Comparison of ENCODE assay signal across 2 cellular contexts in the genomic region with DNA sequence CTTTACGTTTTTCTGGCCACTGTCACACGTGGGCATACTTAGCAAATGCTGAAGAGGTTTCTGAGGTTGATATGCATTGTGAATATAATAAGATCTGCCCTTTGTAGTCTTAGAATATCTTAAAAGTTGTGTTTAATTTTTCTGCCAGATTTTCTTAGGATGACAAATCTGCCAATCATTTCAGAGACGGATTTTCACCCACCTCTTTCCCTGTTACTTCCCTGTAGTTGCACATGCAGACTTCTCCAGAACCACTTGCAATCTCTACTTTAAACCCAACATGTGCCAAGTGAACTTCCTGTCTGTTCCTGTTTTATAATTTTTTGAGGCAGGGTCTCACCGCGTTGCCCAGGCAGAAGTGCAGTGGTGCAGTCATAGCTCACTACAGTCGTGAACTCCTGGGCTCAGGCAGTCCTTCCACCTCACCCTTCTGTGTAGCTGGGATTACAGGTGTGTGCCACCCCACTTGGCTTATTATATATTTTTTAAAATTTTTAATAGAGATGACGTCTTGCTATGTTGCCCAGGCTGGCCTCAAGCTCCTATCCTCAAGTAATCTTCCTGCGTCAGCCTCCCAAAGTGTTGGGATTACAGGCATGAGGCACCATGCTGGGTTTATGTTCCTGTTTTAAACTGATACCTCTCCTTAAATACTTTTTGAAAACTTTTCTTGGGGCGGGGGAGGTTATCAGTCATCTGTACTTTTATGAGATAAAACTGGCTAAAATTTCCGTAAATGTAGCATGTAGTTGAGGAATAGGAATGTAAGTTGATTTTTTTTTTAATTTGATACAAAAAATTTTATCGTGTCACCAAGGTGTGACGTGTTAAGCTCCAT.
TF ChIP-seq lines count a peak whose summit lies in the region.

No MANE protein-coding gene starts in this region.

TF ChIP-seq in HEK293, 187 proteins besides CTCF, POLR2A, EP300 and RAD21:
- TF ChIP-seq ZNF121 (tag by site-specific recombination; IDR thresholded peaks at IDR 0.05) (peak; percentile 67; the same call in 1 of the 2 replicates), ZNF341 (tag by site-specific recombination; IDR thresholded peaks at IDR 0.05; ENCODE audit: low read depth) (no peak)

TF ChIP-seq in K562, 482 proteins besides CTCF, POLR2A, EP300 and RAD21 (continues in another document):
- TF ChIP-seq ZNF384 (IDR thresholded peaks at IDR 0.05; ENCODE audit: low read depth, low read length) (no peak), EP400 (IDR thresholded peaks at IDR 0.05) (0 out of 2 replicates have a peak, but pooled peaks have one; percentile 37), DACH1 (IDR thresholded peaks at IDR 0.05; ENCODE audit: partially characterized antibody) (no peak), HNRNPLL (IDR thresholded peaks at IDR 0.05; ENCODE audit: low read depth, low read length, poor library complexity, severe bottlenecking) (peak; percentile 37), NFXL1 (CRISPR knock-in tag; IDR thresholded peaks at IDR 0.05) (no peak), HINFP (tag; conservative IDR thresholded peaks at IDR 0.05; ENCODE audit: low read depth) (no peak), CREM (IDR thresholded peaks at IDR 0.05; ENCODE audit: low read depth) (peak; percentile 68; the same call in 1 of the 2 replicates), TEAD1 (CRISPR knock-in tag; IDR thresholded peaks at IDR 0.05) (no peak), NCOR1 (IDR thresholded peaks at IDR 0.05) (peak; percentile 71), MBD1 (CRISPR knock-in tag; IDR thresholded peaks at IDR 0.05) (no peak), SMAD3 (CRISPR knock-in tag; conservative IDR thresholded peaks at IDR 0.05) (0 out of 2 replicates have a peak, but pooled peaks have one; percentile 4), NFE2 (IDR thresholded peaks at IDR 0.05; ENCODE audit: low read depth) (peak; percentile 47; the same call in 1 of the 2 replicates), RCOR1 (IDR thresholded peaks at IDR 0.05; ENCODE audit: borderline replicate concordance in 1 of 2, low read depth in 2 of 2, low read length in 2 of 2) (0 out of 4 replicates have a peak, but pooled peaks of 1 of the 2 experiments have one; percentile 14), MTA2 (IDR thresholded peaks at IDR 0.05; ENCODE audit: low read depth) (peak; percentile 33; the same call in 1 of the 2 replicates), ZBTB8A (IDR thresholded peaks at IDR 0.05; ENCODE audit: partially characterized antibody) (no peak), JUND (IDR thresholded peaks at IDR 0.05; ENCODE audit: borderline replicate concordance, low read depth, low read length) (peak; percentile 53), JUND (tag; IDR thresholded peaks at IDR 0.05; ENCODE audit: borderline replicate concordance, low read depth, low read length) (0 out of 3 replicates have a peak, but pooled peaks have one; percentile 16), ZKSCAN3 (CRISPR knock-in tag; IDR thresholded peaks at IDR 0.05) (no peak), TOE1 (IDR thresholded peaks at IDR 0.05; ENCODE audit: borderline replicate concordance) (no peak), TOE1 (CRISPR knock-in tag; IDR thresholded peaks at IDR 0.05; ENCODE audit: borderline replicate concordance, low read depth) (no peak), HMGN3 (IDR thresholded peaks at IDR 0.05; ENCODE audit: borderline replicate concordance, extremely low read depth, insufficient read length, low read depth, low read length) (no peak), HES1 (IDR thresholded peaks at IDR 0.05; ENCODE audit: low read depth) (peak; percentile 66), EWSR1 (IDR thresholded peaks at IDR 0.05; ENCODE audit: borderline replicate concordance, low read depth, partially characterized antibody) (no peak), TCF7 (IDR thresholded peaks at IDR 0.05; ENCODE audit: borderline replicate concordance) (no peak), SOX6 (IDR thresholded peaks at IDR 0.05) (0 out of 2 replicates have a peak, but pooled peaks have one; percentile 19), NCOA1 (IDR thresholded peaks at IDR 0.05; ENCODE audit: low read depth) (0 out of 2 replicates have a peak, but pooled peaks have one; percentile 19), CBX5 (IDR thresholded peaks at IDR 0.05; ENCODE audit: borderline replicate concordance, low read depth) (no peak), FOSL1 (tag; conservative IDR thresholded peaks at IDR 0.05) (peak; percentile 25; the same call in 1 of the 2 replicates), KDM1A (IDR thresholded peaks at IDR 0.05) (peak in 1 of 2 experiments; percentile 45; a peak in 1 of 4 replicates), NFIC (IDR thresholded peaks at IDR 0.05) (0 out of 2 replicates have a peak, but pooled peaks have one; percentile 9)
- TF ChIP-seq, protein P1, sequence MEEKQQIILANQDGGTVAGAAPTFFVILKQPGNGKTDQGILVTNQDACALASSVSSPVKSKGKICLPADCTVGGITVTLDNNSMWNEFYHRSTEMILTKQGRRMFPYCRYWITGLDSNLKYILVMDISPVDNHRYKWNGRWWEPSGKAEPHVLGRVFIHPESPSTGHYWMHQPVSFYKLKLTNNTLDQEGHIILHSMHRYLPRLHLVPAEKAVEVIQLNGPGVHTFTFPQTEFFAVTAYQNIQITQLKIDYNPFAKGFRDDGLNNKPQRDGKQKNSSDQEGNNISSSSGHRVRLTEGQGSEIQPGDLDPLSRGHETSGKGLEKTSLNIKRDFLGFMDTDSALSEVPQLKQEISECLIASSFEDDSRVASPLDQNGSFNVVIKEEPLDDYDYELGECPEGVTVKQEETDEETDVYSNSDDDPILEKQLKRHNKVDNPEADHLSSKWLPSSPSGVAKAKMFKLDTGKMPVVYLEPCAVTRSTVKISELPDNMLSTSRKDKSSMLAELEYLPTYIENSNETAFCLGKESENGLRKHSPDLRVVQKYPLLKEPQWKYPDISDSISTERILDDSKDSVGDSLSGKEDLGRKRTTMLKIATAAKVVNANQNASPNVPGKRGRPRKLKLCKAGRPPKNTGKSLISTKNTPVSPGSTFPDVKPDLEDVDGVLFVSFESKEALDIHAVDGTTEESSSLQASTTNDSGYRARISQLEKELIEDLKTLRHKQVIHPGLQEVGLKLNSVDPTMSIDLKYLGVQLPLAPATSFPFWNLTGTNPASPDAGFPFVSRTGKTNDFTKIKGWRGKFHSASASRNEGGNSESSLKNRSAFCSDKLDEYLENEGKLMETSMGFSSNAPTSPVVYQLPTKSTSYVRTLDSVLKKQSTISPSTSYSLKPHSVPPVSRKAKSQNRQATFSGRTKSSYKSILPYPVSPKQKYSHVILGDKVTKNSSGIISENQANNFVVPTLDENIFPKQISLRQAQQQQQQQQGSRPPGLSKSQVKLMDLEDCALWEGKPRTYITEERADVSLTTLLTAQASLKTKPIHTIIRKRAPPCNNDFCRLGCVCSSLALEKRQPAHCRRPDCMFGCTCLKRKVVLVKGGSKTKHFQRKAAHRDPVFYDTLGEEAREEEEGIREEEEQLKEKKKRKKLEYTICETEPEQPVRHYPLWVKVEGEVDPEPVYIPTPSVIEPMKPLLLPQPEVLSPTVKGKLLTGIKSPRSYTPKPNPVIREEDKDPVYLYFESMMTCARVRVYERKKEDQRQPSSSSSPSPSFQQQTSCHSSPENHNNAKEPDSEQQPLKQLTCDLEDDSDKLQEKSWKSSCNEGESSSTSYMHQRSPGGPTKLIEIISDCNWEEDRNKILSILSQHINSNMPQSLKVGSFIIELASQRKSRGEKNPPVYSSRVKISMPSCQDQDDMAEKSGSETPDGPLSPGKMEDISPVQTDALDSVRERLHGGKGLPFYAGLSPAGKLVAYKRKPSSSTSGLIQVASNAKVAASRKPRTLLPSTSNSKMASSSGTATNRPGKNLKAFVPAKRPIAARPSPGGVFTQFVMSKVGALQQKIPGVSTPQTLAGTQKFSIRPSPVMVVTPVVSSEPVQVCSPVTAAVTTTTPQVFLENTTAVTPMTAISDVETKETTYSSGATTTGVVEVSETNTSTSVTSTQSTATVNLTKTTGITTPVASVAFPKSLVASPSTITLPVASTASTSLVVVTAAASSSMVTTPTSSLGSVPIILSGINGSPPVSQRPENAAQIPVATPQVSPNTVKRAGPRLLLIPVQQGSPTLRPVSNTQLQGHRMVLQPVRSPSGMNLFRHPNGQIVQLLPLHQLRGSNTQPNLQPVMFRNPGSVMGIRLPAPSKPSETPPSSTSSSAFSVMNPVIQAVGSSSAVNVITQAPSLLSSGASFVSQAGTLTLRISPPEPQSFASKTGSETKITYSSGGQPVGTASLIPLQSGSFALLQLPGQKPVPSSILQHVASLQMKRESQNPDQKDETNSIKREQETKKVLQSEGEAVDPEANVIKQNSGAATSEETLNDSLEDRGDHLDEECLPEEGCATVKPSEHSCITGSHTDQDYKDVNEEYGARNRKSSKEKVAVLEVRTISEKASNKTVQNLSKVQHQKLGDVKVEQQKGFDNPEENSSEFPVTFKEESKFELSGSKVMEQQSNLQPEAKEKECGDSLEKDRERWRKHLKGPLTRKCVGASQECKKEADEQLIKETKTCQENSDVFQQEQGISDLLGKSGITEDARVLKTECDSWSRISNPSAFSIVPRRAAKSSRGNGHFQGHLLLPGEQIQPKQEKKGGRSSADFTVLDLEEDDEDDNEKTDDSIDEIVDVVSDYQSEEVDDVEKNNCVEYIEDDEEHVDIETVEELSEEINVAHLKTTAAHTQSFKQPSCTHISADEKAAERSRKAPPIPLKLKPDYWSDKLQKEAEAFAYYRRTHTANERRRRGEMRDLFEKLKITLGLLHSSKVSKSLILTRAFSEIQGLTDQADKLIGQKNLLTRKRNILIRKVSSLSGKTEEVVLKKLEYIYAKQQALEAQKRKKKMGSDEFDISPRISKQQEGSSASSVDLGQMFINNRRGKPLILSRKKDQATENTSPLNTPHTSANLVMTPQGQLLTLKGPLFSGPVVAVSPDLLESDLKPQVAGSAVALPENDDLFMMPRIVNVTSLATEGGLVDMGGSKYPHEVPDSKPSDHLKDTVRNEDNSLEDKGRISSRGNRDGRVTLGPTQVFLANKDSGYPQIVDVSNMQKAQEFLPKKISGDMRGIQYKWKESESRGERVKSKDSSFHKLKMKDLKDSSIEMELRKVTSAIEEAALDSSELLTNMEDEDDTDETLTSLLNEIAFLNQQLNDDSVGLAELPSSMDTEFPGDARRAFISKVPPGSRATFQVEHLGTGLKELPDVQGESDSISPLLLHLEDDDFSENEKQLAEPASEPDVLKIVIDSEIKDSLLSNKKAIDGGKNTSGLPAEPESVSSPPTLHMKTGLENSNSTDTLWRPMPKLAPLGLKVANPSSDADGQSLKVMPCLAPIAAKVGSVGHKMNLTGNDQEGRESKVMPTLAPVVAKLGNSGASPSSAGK (IDR thresholded peaks at IDR 0.05): no peak
- TF ChIP-seq, protein P2, sequence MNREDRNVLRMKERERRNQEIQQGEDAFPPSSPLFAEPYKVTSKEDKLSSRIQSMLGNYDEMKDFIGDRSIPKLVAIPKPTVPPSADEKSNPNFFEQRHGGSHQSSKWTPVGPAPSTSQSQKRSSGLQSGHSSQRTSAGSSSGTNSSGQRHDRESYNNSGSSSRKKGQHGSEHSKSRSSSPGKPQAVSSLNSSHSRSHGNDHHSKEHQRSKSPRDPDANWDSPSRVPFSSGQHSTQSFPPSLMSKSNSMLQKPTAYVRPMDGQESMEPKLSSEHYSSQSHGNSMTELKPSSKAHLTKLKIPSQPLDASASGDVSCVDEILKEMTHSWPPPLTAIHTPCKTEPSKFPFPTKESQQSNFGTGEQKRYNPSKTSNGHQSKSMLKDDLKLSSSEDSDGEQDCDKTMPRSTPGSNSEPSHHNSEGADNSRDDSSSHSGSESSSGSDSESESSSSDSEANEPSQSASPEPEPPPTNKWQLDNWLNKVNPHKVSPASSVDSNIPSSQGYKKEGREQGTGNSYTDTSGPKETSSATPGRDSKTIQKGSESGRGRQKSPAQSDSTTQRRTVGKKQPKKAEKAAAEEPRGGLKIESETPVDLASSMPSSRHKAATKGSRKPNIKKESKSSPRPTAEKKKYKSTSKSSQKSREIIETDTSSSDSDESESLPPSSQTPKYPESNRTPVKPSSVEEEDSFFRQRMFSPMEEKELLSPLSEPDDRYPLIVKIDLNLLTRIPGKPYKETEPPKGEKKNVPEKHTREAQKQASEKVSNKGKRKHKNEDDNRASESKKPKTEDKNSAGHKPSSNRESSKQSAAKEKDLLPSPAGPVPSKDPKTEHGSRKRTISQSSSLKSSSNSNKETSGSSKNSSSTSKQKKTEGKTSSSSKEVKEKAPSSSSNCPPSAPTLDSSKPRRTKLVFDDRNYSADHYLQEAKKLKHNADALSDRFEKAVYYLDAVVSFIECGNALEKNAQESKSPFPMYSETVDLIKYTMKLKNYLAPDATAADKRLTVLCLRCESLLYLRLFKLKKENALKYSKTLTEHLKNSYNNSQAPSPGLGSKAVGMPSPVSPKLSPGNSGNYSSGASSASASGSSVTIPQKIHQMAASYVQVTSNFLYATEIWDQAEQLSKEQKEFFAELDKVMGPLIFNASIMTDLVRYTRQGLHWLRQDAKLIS (CRISPR knock-in tag; IDR thresholded peaks at IDR 0.05): 0 out of 2 replicates have a peak, but pooled peaks have one; percentile 29
